8 cellular contexts compared by ENCODE assay signal in the genomic region with DNA sequence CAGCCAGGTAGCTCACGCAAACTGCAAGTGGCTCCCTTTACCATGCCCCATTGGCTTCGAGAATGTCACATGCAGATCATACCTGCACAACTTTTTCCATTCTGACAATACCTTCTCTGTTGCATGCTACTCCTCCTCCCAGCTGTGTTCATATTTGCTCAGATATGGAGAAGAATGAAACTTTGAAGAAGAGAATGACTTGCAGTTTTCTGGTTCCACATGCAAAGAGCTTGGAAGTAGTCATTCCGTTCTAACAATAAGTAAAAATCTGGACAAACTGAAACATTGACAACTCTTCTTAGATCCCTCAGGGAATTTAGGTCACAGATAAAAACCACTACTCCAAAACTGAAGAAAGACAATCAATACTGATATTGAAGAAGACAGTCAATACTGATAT. TPM values are rescaled to one million over a fixed set of nuclear protein-coding genes. Genes with fewer than 3 reads are reported as not detected.
"Had no signal": no experiment of that assay in that cellular context is flagged by ENCODE, and none has a peak within 500 bp of the region (broad histone marks: within the 10 kb centered on the region; RNA-seq: fewer than 3 reads in every experiment).

No MANE protein-coding gene starts in this region.

- H3K9ac ChIP-seq: GM23248 had no signal

- H3K27ac ChIP-seq: GM23248, HL-60 had no signal

- H3K4me3 ChIP-seq: GM23248 had no signal

- H2AFZ ChIP-seq: GM23248 had no signal

- DNase-seq: GM23248, GOT3, H9, HCEC 1CT, KG1 had no signal

- FAIRE-seq: H54 had no signal

RNA-seq across cellular contexts. Expression of a gene that starts 49.6 kb away (rescaled TPM):
- polyA plus RNA-seq: IgD-negative memory B cell had no signal
